Comparison of ENCODE assay signal across 9 cellular contexts in the genomic region with DNA sequence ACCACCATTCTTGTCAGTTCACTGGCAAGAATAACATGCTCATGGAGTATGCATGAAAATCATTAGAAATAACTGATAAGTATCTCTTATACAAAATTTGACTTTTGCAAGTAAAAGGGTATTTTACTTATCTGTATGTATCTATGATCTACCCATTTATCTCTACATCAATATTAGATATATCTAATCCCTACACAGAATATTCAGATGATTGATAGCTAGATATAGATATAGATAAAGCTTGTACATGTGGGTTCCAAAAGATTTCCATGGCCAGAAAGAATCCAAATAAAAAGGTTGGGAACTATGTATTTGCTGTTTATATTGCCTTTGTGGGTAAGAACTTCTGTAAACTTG.
DNase-seq lines count a peak whose midpoint lies in the region; ATAC-seq and TF ChIP-seq lines count a peak whose summit lies in the region.
"Had no signal": no experiment of that assay in that cellular context is flagged by ENCODE, and none has a peak within 500 bp of the region (broad histone marks: within the 10 kb centered on the region; RNA-seq: fewer than 3 reads in every experiment).

No MANE protein-coding gene starts in this region.

- no peak for TF ChIP-seq CTCF in mesothelial cell of epicardium (IDR thresholded peaks at IDR 0.05; ENCODE audit: unreplicated experiment)

- H3K4me1 ChIP-seq in thymus (ENCODE audit: control insufficient read depth, insufficient read depth, low read length): peaks cover 2% of the 10 kb centered on the region

- H3K9me3 ChIP-seq in thymus (ENCODE audit: control insufficient read depth): no peaks in the 10 kb centered on the region

- no peaks in the 10 kb centered on the region for H3K9me3 Mint-ChIP-seq in activated T-cell treated with anti-CD3 and anti-CD28 coated beads, Interleukin-2, amount 50 U/mL, for 72 hours
- no peaks in the 10 kb centered on the region for H3K9me3 Mint-ChIP-seq in activated T-cell treated with anti-CD3 and anti-CD28 coated beads, Interleukin-2, amount 50 U/mL, for 4 hours
- H3K9me3 Mint-ChIP-seq in mesothelial cell of epicardium: no peaks in the 10 kb centered on the region

- DNase-seq in activated T-cell treated with anti-CD3 and anti-CD28 coated beads, Interleukin-2, amount 50 U/mL, for 72 hours: no peak
- DNase-seq in activated T-cell treated with anti-CD3 and anti-CD28 coated beads, Interleukin-2, amount 50 U/mL, for 4 hours: no peak
- DNase-seq in mesothelial cell of epicardium (ENCODE audit: low spot score in 2 of 2, unreplicated experiment in 2 of 2) (no peak), NCI-H1930 (lab: John Stamatoyannopoulos, UW) (no peak), medulla oblongata (ENCODE audit: extremely low spot score) (no peak), GF-D8 (lab: John Stamatoyannopoulos, UW) (no peak)
- DNase-seq: NCI-H1436 had no signal

- no peaks in the 10 kb centered on the region for H3K27me3 ChIP-seq in thymus (ENCODE audit: control insufficient read depth, insufficient read depth)

- no peaks in the 10 kb centered on the region for H3K27me3 Mint-ChIP-seq in activated T-cell treated with anti-CD3 and anti-CD28 coated beads, Interleukin-2, amount 50 U/mL, for 72 hours (ENCODE audit: low read depth)
- H3K27me3 Mint-ChIP-seq in activated T-cell treated with anti-CD3 and anti-CD28 coated beads, Interleukin-2, amount 50 U/mL, for 4 hours (ENCODE audit: low read depth): no peaks in the 10 kb centered on the region
- no peaks in the 10 kb centered on the region for H3K27me3 Mint-ChIP-seq in mesothelial cell of epicardium (ENCODE audit: low read depth)

- H3K4me3 ChIP-seq in thymus (ENCODE audit: low read length): no peak overlapping the region

- H3K4me1 Mint-ChIP-seq in activated T-cell treated with anti-CD3 and anti-CD28 coated beads, Interleukin-2, amount 50 U/mL, for 72 hours (ENCODE audit: low read depth): peaks cover 59% of the 10 kb centered on the region
- H3K4me1 Mint-ChIP-seq in activated T-cell treated with anti-CD3 and anti-CD28 coated beads, Interleukin-2, amount 50 U/mL, for 4 hours (ENCODE audit: low read depth): peaks cover 54% of the 10 kb centered on the region
- H3K4me1 Mint-ChIP-seq in mesothelial cell of epicardium: peaks cover 65% of the 10 kb centered on the region

- H3K27ac ChIP-seq in adipose tissue (ENCODE audit: low read depth, low read length): peak overlapping the region; percentile 24
- peak overlapping the region; percentile 64 for H3K27ac ChIP-seq in thymus (ENCODE audit: low read depth)

- ATAC-seq in activated T-cell treated with anti-CD3 and anti-CD28 coated beads, Interleukin-2, amount 50 U/mL, for 72 hours (replicated peaks in 1 of 2): no peak
- ATAC-seq in activated T-cell treated with anti-CD3 and anti-CD28 coated beads, Interleukin-2, amount 50 U/mL, for 4 hours: no peak

- peaks cover 1% of the 10 kb centered on the region in 2 donors for H3K36me3 Mint-ChIP-seq in activated T-cell treated with anti-CD3 and anti-CD28 coated beads, Interleukin-2, amount 50 U/mL, for 72 hours (ENCODE audit: insufficient read depth in 2 of 2)
- H3K36me3 Mint-ChIP-seq in activated T-cell treated with anti-CD3 and anti-CD28 coated beads, Interleukin-2, amount 50 U/mL, for 4 hours (ENCODE audit: insufficient read depth): peaks cover 9% of the 10 kb centered on the region
- H3K36me3 Mint-ChIP-seq in mesothelial cell of epicardium: no peaks in the 10 kb centered on the region

- no peaks in the 10 kb centered on the region for H3K36me3 ChIP-seq in thymus (ENCODE audit: control insufficient read depth, insufficient read depth)

- H3K4me3 Mint-ChIP-seq in activated T-cell treated with anti-CD3 and anti-CD28 coated beads, Interleukin-2, amount 50 U/mL, for 72 hours: peak overlapping the region in 1 of 2 donors; percentile 74
- H3K4me3 Mint-ChIP-seq in activated T-cell treated with anti-CD3 and anti-CD28 coated beads, Interleukin-2, amount 50 U/mL, for 4 hours: no peak overlapping the region
- H3K4me3 Mint-ChIP-seq in mesothelial cell of epicardium: no peak overlapping the region

- peak overlapping the region; percentile 91 for H3K27ac Mint-ChIP-seq in activated T-cell treated with anti-CD3 and anti-CD28 coated beads, Interleukin-2, amount 50 U/mL, for 72 hours
- H3K27ac Mint-ChIP-seq in mesothelial cell of epicardium: peak overlapping the region; percentile 50
